In genomic region chr7:4776160-4776623, GRCh38 we compare ENCODE assay signal across 8 cellular contexts.
DNase-seq lines count a peak whose midpoint lies in the region; ATAC-seq and TF ChIP-seq lines count a peak whose summit lies in the region.

No MANE protein-coding gene starts in this region.

- TF ChIP-seq CTCF in HL-60 (IDR thresholded peaks at IDR 0.05; ENCODE audit: insufficient read depth, low read length), result no peak

- H3K27me3 Mint-ChIP-seq in activated naive CD8-positive, alpha-beta T cell, result no peaks in the 10 kb centered on the region
- H3K27me3 Mint-ChIP-seq in stimulated activated naive B cell treated with anti-CD40 and anti-IgM and Interleukin-4, amounts not matched to agents 10 μg/mL and 1 μg/mL and 100 μg/mL, for 72 hours, result no peaks in the 10 kb centered on the region

- H3K27ac ChIP-seq in HL-60 (replicated peaks) (peak overlapping the region; percentile 91), iPS-18a (ENCODE audit: low read length) (no peak overlapping the region)

- H3K4me3 ChIP-seq in HL-60 (replicated peaks; ENCODE audit: insufficient read depth, low read length) (peak overlapping the region; percentile 99), iPS-18a (ENCODE audit: low read length) (peak overlapping the region; percentile 91)

- peak overlapping the region; percentile 76 for H3K9ac ChIP-seq in iPS-18a (ENCODE audit: low read length)

- H3K4me1 ChIP-seq in iPS-18a (ENCODE audit: control insufficient read depth, low read depth, low read length), result no peaks in the 10 kb centered on the region

- no peaks in the 10 kb centered on the region for H3K36me3 ChIP-seq in iPS-18a (ENCODE audit: control insufficient read depth, low read depth, low read length)

- peak overlapping the region; percentile 98 for H3K27ac Mint-ChIP-seq in activated naive CD8-positive, alpha-beta T cell
- H3K27ac Mint-ChIP-seq in stimulated activated naive B cell treated with anti-CD40 and anti-IgM and Interleukin-4, amounts not matched to agents 10 μg/mL and 1 μg/mL and 100 μg/mL, for 72 hours, result peak overlapping the region; percentile 99

- H3K27me3 ChIP-seq in HL-60 (ENCODE audit: insufficient read depth, poor library complexity, severe bottlenecking) (no peaks in the 10 kb centered on the region), iPS-18a (ENCODE audit: control insufficient read depth, insufficient read depth, low read length) (no peaks in the 10 kb centered on the region)

- H3K9me3 Mint-ChIP-seq in activated naive CD8-positive, alpha-beta T cell (ENCODE audit: low read depth), result no peaks in the 10 kb centered on the region
- H3K9me3 Mint-ChIP-seq in stimulated activated naive B cell treated with anti-CD40 and anti-IgM and Interleukin-4, amounts not matched to agents 10 μg/mL and 1 μg/mL and 100 μg/mL, for 72 hours, result no peaks in the 10 kb centered on the region

- H3K36me3 Mint-ChIP-seq in activated naive CD8-positive, alpha-beta T cell, result peaks cover 2% of the 10 kb centered on the region
- peaks cover 16 to 26% of the 10 kb centered on the region in 2 donors for H3K36me3 Mint-ChIP-seq in stimulated activated naive B cell treated with anti-CD40 and anti-IgM and Interleukin-4, amounts not matched to agents 10 μg/mL and 1 μg/mL and 100 μg/mL, for 72 hours

- H3K9me3 ChIP-seq in iPS-18a (ENCODE audit: control insufficient read depth, low read depth, low read length), result no peaks in the 10 kb centered on the region

- peaks cover 44% of the 10 kb centered on the region for H3K4me1 Mint-ChIP-seq in activated naive CD8-positive, alpha-beta T cell (ENCODE audit: low read depth)
- peaks cover 32 to 34% of the 10 kb centered on the region in 2 donors for H3K4me1 Mint-ChIP-seq in stimulated activated naive B cell treated with anti-CD40 and anti-IgM and Interleukin-4, amounts not matched to agents 10 μg/mL and 1 μg/mL and 100 μg/mL, for 72 hours

- DNase-seq in HL-60 (ENCODE audit: low read depth in 1 of 2, low spot score in 1 of 2), result no peak
- no peak for DNase-seq in stimulated activated naive B cell treated with anti-CD40 and anti-IgM and Interleukin-4, amounts not matched to agents 10 μg/mL and 1 μg/mL and 100 μg/mL, for 72 hours
- no peak for DNase-seq in UCSD-AML1 (lab: John Stamatoyannopoulos, UW; ENCODE audit: unreplicated experiment)
- DNase-seq in DMS53 (lab: John Stamatoyannopoulos, UW), result no peak
- DNase-seq in T1000 (lab: John Stamatoyannopoulos, UW), result no peak
- no peak for DNase-seq in activated CD4-positive, alpha-beta T cell treated with anti-CD3 and anti-CD28 coated beads for 1 hour

- no peak for ATAC-seq in stimulated activated naive B cell treated with anti-CD40 and anti-IgM and Interleukin-4, amounts not matched to agents 10 μg/mL and 1 μg/mL and 100 μg/mL, for 72 hours (replicated peaks)

- H3K4me3 Mint-ChIP-seq in activated naive CD8-positive, alpha-beta T cell, result peak overlapping the region; percentile 96
- H3K4me3 Mint-ChIP-seq in stimulated activated naive B cell treated with anti-CD40 and anti-IgM and Interleukin-4, amounts not matched to agents 10 μg/mL and 1 μg/mL and 100 μg/mL, for 72 hours, result peak overlapping the region; percentile 96 to 98
